ENCODE assay signal across 9 cellular contexts in the genomic region with DNA sequence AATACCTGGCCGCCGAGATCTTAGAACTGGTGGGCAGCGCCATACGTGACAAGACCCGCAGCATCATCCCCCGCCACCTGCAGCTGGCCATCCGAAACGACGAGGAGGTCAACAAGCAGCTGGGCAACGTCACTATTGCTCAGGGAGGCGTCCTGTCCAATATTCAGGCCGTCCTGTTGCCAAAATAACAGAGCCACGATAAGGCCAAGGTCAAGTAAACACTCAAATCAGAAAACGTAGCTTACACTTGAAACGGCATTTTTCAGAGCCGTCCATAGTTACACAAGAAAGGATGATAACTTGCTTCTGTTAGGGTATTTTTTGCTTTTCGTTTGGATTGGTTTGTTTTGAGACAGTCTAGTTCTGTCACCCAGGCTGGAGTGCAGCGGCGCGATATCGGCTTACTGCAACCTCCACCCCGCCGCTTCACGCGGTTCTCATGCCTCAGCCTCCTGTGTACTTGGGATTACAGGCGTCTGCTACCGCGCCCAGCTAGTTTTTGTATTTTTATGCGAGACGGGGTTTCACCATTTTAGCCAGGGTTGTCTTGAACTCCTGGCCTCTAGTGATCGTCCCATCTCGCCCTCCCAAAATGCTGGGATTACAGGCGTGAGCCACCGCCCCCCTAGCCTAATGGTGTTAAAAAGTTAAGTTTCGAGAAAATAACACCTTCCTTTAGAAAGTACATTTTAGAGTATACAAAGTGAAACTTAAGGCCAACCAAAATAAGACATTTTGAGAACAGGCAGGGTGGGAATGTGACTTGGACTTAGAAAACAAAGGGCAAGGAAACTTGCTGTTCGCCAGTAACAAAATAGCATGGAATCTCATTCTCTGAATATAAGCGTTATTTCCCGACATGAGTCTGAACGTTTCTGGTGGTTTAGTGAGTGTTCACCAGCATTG. TPM values are rescaled to one million over a fixed set of nuclear protein-coding genes. Genes with fewer than 3 reads are reported as not detected.
A peak's percentile ranks its signal among the peaks of the same experiment; 100 is the strongest.
DNase-seq lines count a peak whose midpoint lies in the region; ATAC-seq, FAIRE-seq and TF ChIP-seq lines count a peak whose summit lies in the region.
"Had no signal": no experiment of that assay in that cellular context is flagged by ENCODE, and none has a peak within 500 bp of the region (broad histone marks: within the 10 kb centered on the region; RNA-seq: fewer than 3 reads in every experiment).

No MANE protein-coding gene starts in this region.

- H3K4me3 ChIP-seq in MG63 (peak overlapping the region; percentile 53), right cardiac atrium (ENCODE audit: low read length) (peak overlapping the region; percentile 80), small intestine (ENCODE audit: low read depth in 1 of 2, low read length in 2 of 2) (peak overlapping the region in 1 of 2 donors; percentile 49)

- peak; percentile 23 for ATAC-seq in CD4-positive, alpha-beta T cell (ENCODE audit: poor library complexity)
- peak; percentile 18 for ATAC-seq in GM21526 (IDR thresholded peaks at IDR 0.05; ENCODE audit: low FRiP score, unreplicated experiment)
- ATAC-seq in right cardiac atrium: peak; percentile 17 to 59
- no peak for ATAC-seq in GM18870 (IDR thresholded peaks at IDR 0.05; ENCODE audit: unreplicated experiment)

- peaks cover 28% of the 10 kb centered on the region for H3K4me1 Mint-ChIP-seq in CD4-positive, alpha-beta T cell (ENCODE audit: low read depth)

- H3K4me1 ChIP-seq in right cardiac atrium (ENCODE audit: control insufficient read depth, insufficient read depth, low read length) (peaks cover 2% of the 10 kb centered on the region), small intestine (ENCODE audit: control insufficient read depth in 2 of 2, insufficient read depth in 1 of 2, low read depth in 1 of 2, low read length in 1 of 2) (peaks cover 0 to 1% of the 10 kb centered on the region in 2 donors)

- H3K27me3 Mint-ChIP-seq in CD4-positive, alpha-beta T cell: no peaks in the 10 kb centered on the region

- DNase-seq in CD4-positive, alpha-beta T cell: peak in 8 of 10 experiments; percentile 29 to 56 (median 39)
- peak; percentile 66 for DNase-seq in MG63
- peak; percentile 39 for DNase-seq in activated naive CD4-positive, alpha-beta T cell treated with anti-CD3 and anti-CD28 coated beads, Interleukin-2, amount 50 U/mL, for 16 hours
- DNase-seq in right cardiac atrium: peak; percentile 51 to 72 (median 68)
- DNase-seq in small intestine: peak; percentile 46
- no peak for DNase-seq in NCI-H526 (lab: John Stamatoyannopoulos, UW)

- peaks cover 21% of the 10 kb centered on the region for H3K36me3 Mint-ChIP-seq in CD4-positive, alpha-beta T cell (ENCODE audit: low read depth)

- no peak for FAIRE-seq in small intestine (lab: Jason Lieb, UNC)

- H3K36me3 ChIP-seq in MG63 (no peaks in the 10 kb centered on the region), small intestine (ENCODE audit: control insufficient read depth in 2 of 2, insufficient read depth in 2 of 2, low read length in 2 of 2) (no peaks in the 10 kb centered on the region)

- H3K27me3 ChIP-seq in CD4-positive, alpha-beta T cell (ENCODE audit: control insufficient read depth, insufficient read depth, low read length): no peaks in the 10 kb centered on the region
- H3K27me3 ChIP-seq in MG63 (no peaks in the 10 kb centered on the region), right cardiac atrium (ENCODE audit: control insufficient read depth, insufficient read depth) (no peaks in the 10 kb centered on the region), small intestine (ENCODE audit: control insufficient read depth in 2 of 2, insufficient read depth in 2 of 2, low read length in 2 of 2) (no peaks in the 10 kb centered on the region)

- no peak for TF ChIP-seq CTCF in CD4-positive, alpha-beta T cell (IDR thresholded peaks at IDR 0.05)

- no peaks in the 10 kb centered on the region for H3K9me3 ChIP-seq in CD4-positive, alpha-beta T cell (ENCODE audit: control insufficient read depth, low read length)
- H3K9me3 ChIP-seq in MG63 (no peaks in the 10 kb centered on the region), right cardiac atrium (ENCODE audit: control insufficient read depth, low read length) (no peaks in the 10 kb centered on the region), small intestine (ENCODE audit: control insufficient read depth, low read depth) (no peaks in the 10 kb centered on the region)

- under 1% methylated on average over 39 of the region's 39 CpGs for WGBS in right cardiac atrium
- 0 to 1% (median 0%) methylated on average over 39 of the region's 39 CpGs for WGBS in small intestine, 3 donors

- POLR2A ChIA-PET in CD4-positive, alpha-beta T cell (lab: Charles Lee): interaction anchor here (0.5 to 6.0 kb wide), 62 partner anchors 10 to 1849 kb away, joined by 3 to 919 read pairs (median 10); a partner anchor contains a TSS

- peak overlapping the region; percentile 94 for H3K27ac Mint-ChIP-seq in CD4-positive, alpha-beta T cell

- H3K4me3 Mint-ChIP-seq in CD4-positive, alpha-beta T cell: peak overlapping the region; percentile 97

- H3K27ac ChIP-seq in CD4-positive, alpha-beta T cell (ENCODE audit: low read depth, low read length): peak overlapping the region; percentile 91
- H3K27ac ChIP-seq in right cardiac atrium (ENCODE audit: low read length): peak overlapping the region; percentile 96
- peak overlapping the region; percentile 92 to 99 for H3K27ac ChIP-seq in small intestine (ENCODE audit: low read depth in 1 of 2, low read length in 1 of 2)
- H3K27ac ChIP-seq: KMS-11 had no signal

- CTCF ChIA-PET in CD4-positive, alpha-beta T cell (lab: Charles Lee): interaction anchor here (0.7 to 4.7 kb wide), 10 partner anchors 12 to 1728 kb away, joined by 3 to 40 read pairs (median 8); a partner anchor contains a TSS

- intact Hi-C loops in CD4-positive, alpha-beta T cell (cut with DNase I, micrococcal nuclease): loop anchor here (1.0 to 5.0 kb wide), 4 partner anchors 11 to 1848 kb away; a partner anchor contains a TSS
- intact Hi-C loops in right cardiac atrium (cut with DNase I): no loop called here

- H3K9me3 Mint-ChIP-seq in CD4-positive, alpha-beta T cell: no peaks in the 10 kb centered on the region

RNA-seq across cellular contexts. Expression of a gene that starts 42.8 kb away (rescaled TPM):
- under 1 TPM; 0.08 to 0.28 TPM for total RNA-seq in CD4-positive, alpha-beta T cell
- 7.7 and 9.1 TPM in 2 replicates for total RNA-seq in MG63 (2014; rRNA removed; shearing (Covaris generic); ENCODE audit: low replicate concordance)
- 10 to 100 TPM in 1 of 4 donors, 1 to 10 TPM in 3; 4.3 to 13.2 (median 8.4) TPM for total RNA-seq in right cardiac atrium
- polyA plus RNA-seq in right cardiac atrium: 5.3 TPM
- 1 to 10 TPM in 2 of 3 donors, under 1 TPM in 1; 0.67 to 7.3 (median 2.4) TPM for polyA plus RNA-seq in small intestine

Comparison
In these comparisons a context has a peak if more than half of its experiments do, and no peak if none do; other contexts are left out.
1. DNase-seq: peak in CD4-positive, alpha-beta T cell (8 of 10), MG63 (single experiment), activated naive CD4-positive, alpha-beta T cell treated with anti-CD3 and anti-CD28 coated beads, Interleukin-2, amount 50 U/mL, for 16 hours (single experiment), right cardiac atrium (3 of 3) and small intestine (single experiment); none in NCI-H526 (0 of 2).
2. intact Hi-C loops: an anchor here in CD4-positive, alpha-beta T cell (1.0 to 5.0 kb wide); none called in right cardiac atrium.
3. Peak in every context shown above with its lines, with median percentiles within 50 percentile points of each other: H3K27ac ChIP-seq.